Comparison of ENCODE assay signal across 8 cellular contexts in the genomic region with DNA sequence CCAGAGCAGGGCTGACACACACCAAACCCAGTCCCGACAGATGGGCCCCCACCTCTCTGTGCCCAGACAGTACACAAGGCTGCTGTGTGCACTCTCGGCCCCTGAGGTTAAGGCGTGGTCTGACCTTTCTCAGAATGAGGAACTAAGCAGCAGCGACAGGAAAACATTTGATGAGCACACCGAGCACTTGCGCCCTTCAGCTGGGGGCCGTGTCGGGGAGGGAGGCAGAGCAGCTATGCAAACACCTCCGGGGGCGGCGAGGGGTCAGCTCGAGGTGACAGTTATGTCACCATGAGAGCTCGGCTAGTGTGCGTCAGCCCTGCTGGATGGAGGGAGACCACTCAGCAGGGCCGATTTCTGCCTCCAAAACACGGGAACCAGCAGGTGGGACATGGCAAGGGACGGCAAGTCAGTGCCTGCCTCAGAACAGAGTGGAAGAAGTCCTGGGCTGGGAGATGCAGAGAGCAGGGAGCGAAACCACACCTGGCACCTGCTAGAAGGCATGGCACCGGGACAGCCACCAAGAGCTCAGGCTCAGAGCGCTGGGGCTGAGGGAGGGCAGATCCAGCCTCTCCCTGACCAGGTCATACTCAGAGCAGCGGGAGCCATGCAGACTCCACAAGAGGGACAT.
DNase-seq lines count a peak whose midpoint lies in the region; ATAC-seq and TF ChIP-seq lines count a peak whose summit lies in the region.

No MANE protein-coding gene starts in this region.

- peaks cover 70% of the 10 kb centered on the region for H3K4me1 Mint-ChIP-seq in dendritic cell treated with granulocyte-macrophage colony-stimulating factor and Interleukin-4, amounts not matched to agents 40 ng/mL and 50 ng/mL, for 4 days (ENCODE audit: low read depth)

- H3K9me3 Mint-ChIP-seq in dendritic cell treated with granulocyte-macrophage colony-stimulating factor and Interleukin-4, amounts not matched to agents 40 ng/mL and 50 ng/mL, for 4 days, result no peaks in the 10 kb centered on the region

- DNase-seq in stimulated activated CD4-positive, alpha-beta T cell treated with anti-CD3 and anti-CD28 coated beads, Interleukin-12 subunit alpha, Interleukin-12 subunit beta, amount 100 ng/mL, for 48 hours (ENCODE audit: low read depth in 2 of 3, low spot score in 1 of 3), result peak in 2 of 3 donors; percentile 5 to 8
- DNase-seq in stimulated activated CD4-positive, alpha-beta T cell treated with anti-CD3 and anti-CD28 coated beads, Interleukin-4, amount 100 ng/mL, for 4 hours, result no peak
- DNase-seq in NOMO-1 treated with dmso at 0.1 percent for 144 hours (lab: John Stamatoyannopoulos, UW; ENCODE audit: unreplicated experiment), result peak; percentile 95
- peak; percentile 5 for DNase-seq in stimulated activated CD8-positive, alpha-beta memory T cell treated with anti-CD3 and anti-CD28 coated beads, Interleukin-12 subunit alpha, Interleukin-12 subunit beta, amount 100 ng/mL, for 4 hours (ENCODE audit: low read depth)
- no peak for DNase-seq in effector CD8-positive, alpha-beta T cell (lab: John Stamatoyannopoulos, UW)

- ATAC-seq in HG02884 (IDR thresholded peaks at IDR 0.05; ENCODE audit: unreplicated experiment) (peak; percentile 99), SK-N-SH treated with all-trans-retinoic acid at 6 μM for 48 hours (no peak)

- H3K4me3 Mint-ChIP-seq in dendritic cell treated with granulocyte-macrophage colony-stimulating factor and Interleukin-4, amounts not matched to agents 40 ng/mL and 50 ng/mL, for 4 days, result peak overlapping the region; percentile 58

- H3K27me3 Mint-ChIP-seq in dendritic cell treated with granulocyte-macrophage colony-stimulating factor and Interleukin-4, amounts not matched to agents 40 ng/mL and 50 ng/mL, for 4 days, result peaks cover 3% of the 10 kb centered on the region

- H3K36me3 Mint-ChIP-seq in dendritic cell treated with granulocyte-macrophage colony-stimulating factor and Interleukin-4, amounts not matched to agents 40 ng/mL and 50 ng/mL, for 4 days (ENCODE audit: low read depth), result peaks cover 6% of the 10 kb centered on the region

- intact Hi-C loops in dendritic cell treated with granulocyte-macrophage colony-stimulating factor and Interleukin-4, amounts not matched to agents 40 ng/mL and 50 ng/mL, for 4 days (cut with micrococcal nuclease), result loop anchor here (5.0 kb wide), 4 partner anchors 39 to 271 kb away; no protein-coding TSS in a partner anchor

- peak overlapping the region; percentile 73 for H3K27ac Mint-ChIP-seq in dendritic cell treated with granulocyte-macrophage colony-stimulating factor and Interleukin-4, amounts not matched to agents 40 ng/mL and 50 ng/mL, for 4 days

TF ChIP-seq in SK-N-SH treated with all-trans-retinoic acid at 6 μM for 48 hours, 23 proteins besides CTCF, POLR2A, EP300 and RAD21:
- TF ChIP-seq ESRRG (CRISPR knock-in tag; IDR thresholded peaks at IDR 0.05) (no peak), ISL1 (CRISPR knock-in tag; IDR thresholded peaks at IDR 0.05) (no peak), PPARA (CRISPR knock-in tag; IDR thresholded peaks at IDR 0.05; ENCODE audit: borderline replicate concordance) (no peak), ZFP3 (CRISPR knock-in tag; IDR thresholded peaks at IDR 0.05) (no peak), OSR1 (CRISPR knock-in tag; IDR thresholded peaks at IDR 0.05) (no peak), ZNF70 (CRISPR knock-in tag; IDR thresholded peaks at IDR 0.05) (no peak), RARB (CRISPR knock-in tag; IDR thresholded peaks at IDR 0.05) (no peak), GLIS3 (CRISPR knock-in tag; IDR thresholded peaks at IDR 0.05) (no peak), BACH2 (CRISPR knock-in tag; IDR thresholded peaks at IDR 0.05; ENCODE audit: borderline replicate concordance) (no peak), TOX (CRISPR knock-in tag; IDR thresholded peaks at IDR 0.05; ENCODE audit: borderline replicate concordance) (no peak), ZC3H10 (CRISPR knock-in tag; IDR thresholded peaks at IDR 0.05) (no peak), TCF4 (CRISPR knock-in tag; IDR thresholded peaks at IDR 0.05; ENCODE audit: borderline replicate concordance) (no peak), SNAI2 (CRISPR knock-in tag; IDR thresholded peaks at IDR 0.05) (no peak), CSDC2 (CRISPR knock-in tag; IDR thresholded peaks at IDR 0.05) (no peak)
- TF ChIP-seq, protein P1, sequence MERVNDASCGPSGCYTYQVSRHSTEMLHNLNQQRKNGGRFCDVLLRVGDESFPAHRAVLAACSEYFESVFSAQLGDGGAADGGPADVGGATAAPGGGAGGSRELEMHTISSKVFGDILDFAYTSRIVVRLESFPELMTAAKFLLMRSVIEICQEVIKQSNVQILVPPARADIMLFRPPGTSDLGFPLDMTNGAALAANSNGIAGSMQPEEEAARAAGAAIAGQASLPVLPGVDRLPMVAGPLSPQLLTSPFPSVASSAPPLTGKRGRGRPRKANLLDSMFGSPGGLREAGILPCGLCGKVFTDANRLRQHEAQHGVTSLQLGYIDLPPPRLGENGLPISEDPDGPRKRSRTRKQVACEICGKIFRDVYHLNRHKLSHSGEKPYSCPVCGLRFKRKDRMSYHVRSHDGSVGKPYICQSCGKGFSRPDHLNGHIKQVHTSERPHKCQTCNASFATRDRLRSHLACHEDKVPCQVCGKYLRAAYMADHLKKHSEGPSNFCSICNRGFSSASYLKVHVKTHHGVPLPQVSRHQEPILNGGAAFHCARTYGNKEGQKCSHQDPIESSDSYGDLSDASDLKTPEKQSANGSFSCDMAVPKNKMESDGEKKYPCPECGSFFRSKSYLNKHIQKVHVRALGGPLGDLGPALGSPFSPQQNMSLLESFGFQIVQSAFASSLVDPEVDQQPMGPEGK (CRISPR knock-in tag; IDR thresholded peaks at IDR 0.05; ENCODE audit: borderline replicate concordance), result no peak
- TF ChIP-seq, protein P2, sequence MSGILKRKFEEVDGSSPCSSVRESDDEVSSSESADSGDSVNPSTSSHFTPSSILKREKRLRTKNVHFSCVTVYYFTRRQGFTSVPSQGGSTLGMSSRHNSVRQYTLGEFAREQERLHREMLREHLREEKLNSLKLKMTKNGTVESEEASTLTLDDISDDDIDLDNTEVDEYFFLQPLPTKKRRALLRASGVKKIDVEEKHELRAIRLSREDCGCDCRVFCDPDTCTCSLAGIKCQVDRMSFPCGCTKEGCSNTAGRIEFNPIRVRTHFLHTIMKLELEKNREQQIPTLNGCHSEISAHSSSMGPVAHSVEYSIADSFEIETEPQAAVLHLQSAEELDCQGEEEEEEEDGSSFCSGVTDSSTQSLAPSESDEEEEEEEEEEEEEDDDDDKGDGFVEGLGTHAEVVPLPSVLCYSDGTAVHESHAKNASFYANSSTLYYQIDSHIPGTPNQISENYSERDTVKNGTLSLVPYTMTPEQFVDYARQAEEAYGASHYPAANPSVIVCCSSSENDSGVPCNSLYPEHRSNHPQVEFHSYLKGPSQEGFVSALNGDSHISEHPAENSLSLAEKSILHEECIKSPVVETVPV (CRISPR knock-in tag; IDR thresholded peaks at IDR 0.05), result no peak

Comparison
In these comparisons a context has a peak if more than half of its experiments do, and no peak if none do; other contexts are left out.
1. DNase-seq: peak in stimulated activated CD4-positive, alpha-beta T cell treated with anti-CD3 and anti-CD28 coated beads, Interleukin-12 subunit alpha, Interleukin-12 subunit beta, amount 100 ng/mL, for 48 hours (2 of 3), NOMO-1 treated with dmso at 0.1 percent for 144 hours (single experiment) and stimulated activated CD8-positive, alpha-beta memory T cell treated with anti-CD3 and anti-CD28 coated beads, Interleukin-12 subunit alpha, Interleukin-12 subunit beta, amount 100 ng/mL, for 4 hours (single experiment); none in stimulated activated CD4-positive, alpha-beta T cell treated with anti-CD3 and anti-CD28 coated beads, Interleukin-4, amount 100 ng/mL, for 4 hours (0 of 2) and effector CD8-positive, alpha-beta T cell (single experiment).